ENCODE assay signal across 26 cellular contexts in genomic region chr5:24864244-24864643, GRCh38.
"Had no signal": no experiment of that assay in that cellular context is flagged by ENCODE, and none has a peak within 500 bp of the region (broad histone marks: within the 10 kb centered on the region; RNA-seq: fewer than 3 reads in every experiment).

No MANE protein-coding gene starts in this region.

- DNase-seq: colonic mucosa; cortex of kidney; effector CD8-positive, alpha-beta T cell; effector memory CD8-positive, alpha-beta T cell; endodermal cell; foreskin keratinocyte; heart left ventricle; hypothalamus; immature natural killer cell; islet precursor cell; kidney; kidney glomerular epithelial cell; left colon; left ventricle myocardium inferior; lower lobe of right lung; mesenchymal stem cell; mucosa of descending colon; naive B cell; naive thymus-derived CD8-positive, alpha-beta T cell had no signal

- ATAC-seq: effector memory CD8-positive, alpha-beta T cell; foreskin keratinocyte; gastroesophageal sphincter; heart left ventricle; left colon; left lobe of liver; lower lobe of right lung; mucosa of descending colon; naive thymus-derived CD8-positive, alpha-beta T cell had no signal

- FAIRE-seq: endometrium, endothelial cell of umbilical vein, frontal cortex, kidney had no signal

- H3K4me1 ChIP-seq: colonic mucosa, esophagus muscularis mucosa, foreskin keratinocyte, gastroesophageal sphincter, heart left ventricle, left ventricle myocardium inferior, lower lobe of right lung had no signal

- H2AFZ ChIP-seq: hepatocyte had no signal

- H3K4me3 ChIP-seq: colonic mucosa, esophagus muscularis mucosa, gastroesophageal sphincter, heart left ventricle, hepatocyte, left ventricle myocardium inferior, lower lobe of right lung, mucosa of descending colon had no signal

- H3K79me2 ChIP-seq: hepatocyte had no signal

- H3K9me3 ChIP-seq: colonic mucosa, esophagus muscularis mucosa, gastroesophageal sphincter, heart left ventricle, lower lobe of right lung had no signal

- H3K4me2 ChIP-seq: hepatocyte had no signal

- H3K27ac ChIP-seq: colonic mucosa, esophagus muscularis mucosa, foreskin keratinocyte, gastroesophageal sphincter, heart left ventricle, hepatocyte, left ventricle myocardium inferior, lower lobe of right lung had no signal

- H3K27me3 ChIP-seq: colonic mucosa, esophagus muscularis mucosa, foreskin keratinocyte, gastroesophageal sphincter, heart left ventricle, hepatocyte had no signal

- H3K36me3 ChIP-seq: colonic mucosa, esophagus muscularis mucosa, gastroesophageal sphincter, heart left ventricle, left ventricle myocardium inferior, lower lobe of right lung had no signal
